Comparison of ENCODE assay signal across 22 cellular contexts in the genomic region with DNA sequence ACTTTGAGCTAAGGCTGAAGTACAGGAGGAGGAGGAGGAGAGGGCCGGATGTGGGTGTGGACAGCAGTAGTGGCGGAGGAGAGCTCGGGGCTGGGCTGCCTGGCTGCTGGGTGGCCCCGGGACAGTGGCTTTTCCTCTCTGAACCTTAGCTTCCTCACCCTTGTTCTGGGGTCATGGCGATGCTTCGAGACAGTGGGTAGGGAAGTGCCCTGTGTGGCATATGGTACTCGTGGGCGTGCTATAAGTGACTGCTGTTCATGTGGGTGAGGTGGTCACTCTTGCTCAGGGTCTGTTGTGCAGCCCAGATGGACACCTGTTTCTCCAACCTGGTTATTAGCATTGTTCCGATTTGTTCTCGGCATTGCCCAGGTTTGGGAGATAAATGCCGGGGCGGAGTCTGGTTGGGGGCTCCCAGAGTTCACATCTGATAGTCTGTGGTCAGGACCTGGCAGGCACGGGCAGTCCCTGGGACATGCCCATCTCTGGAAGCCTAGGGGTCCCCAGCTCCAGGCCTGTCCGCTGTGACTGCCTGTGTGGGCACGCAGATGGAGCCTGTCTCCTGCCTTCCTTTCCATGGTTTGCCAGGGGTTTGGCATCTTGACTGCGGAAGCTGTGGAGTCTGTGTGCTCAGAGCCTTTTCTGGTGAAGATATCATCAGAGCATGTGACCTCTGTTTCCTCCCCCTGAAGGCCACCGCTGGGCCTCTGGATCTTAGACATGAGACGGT. TPM values are rescaled to one million over a fixed set of nuclear protein-coding genes. Genes with fewer than 3 reads are reported as not detected.
DNase-seq lines count a peak whose midpoint lies in the region; ATAC-seq and TF ChIP-seq lines count a peak whose summit lies in the region.
"Had no signal": no experiment of that assay in that cellular context is flagged by ENCODE, and none has a peak within 500 bp of the region (broad histone marks: within the 10 kb centered on the region; RNA-seq: fewer than 3 reads in every experiment).

No MANE protein-coding gene starts in this region.

- H3K36me3 Mint-ChIP-seq in natural killer cell treated with Interleukin-12 subunit alpha and Interleukin-12 subunit beta and Interleukin-15 and Interleukin-18, amount 100 ng/mL, for 72 hours, result no peaks in the 10 kb centered on the region
- H3K36me3 Mint-ChIP-seq in natural killer cell (no peaks in the 10 kb centered on the region), glutamatergic neuron (ENCODE audit: unreplicated experiment) (no peaks in the 10 kb centered on the region)

- H3K4me3 Mint-ChIP-seq in natural killer cell treated with Interleukin-12 subunit alpha and Interleukin-12 subunit beta and Interleukin-15 and Interleukin-18, amount 100 ng/mL, for 72 hours, result no peak overlapping the region
- H3K4me3 Mint-ChIP-seq in natural killer cell (no peak overlapping the region), glutamatergic neuron (ENCODE audit: unreplicated experiment) (no peak overlapping the region)
- H3K4me3 Mint-ChIP-seq: CD4-positive, alpha-beta T cell had no signal

- intact Hi-C loops in natural killer cell (cut with micrococcal nuclease), result no loop called here
- intact Hi-C loops in posterior vena cava (cut with DNase I), result loop anchor here in 1 of 2 donors (5.0 kb wide), 1 partner anchor 545 kb away; no protein-coding TSS in a partner anchor

- peaks cover 11% of the 10 kb centered on the region in 2 donors for H3K27me3 Mint-ChIP-seq in natural killer cell treated with Interleukin-12 subunit alpha and Interleukin-12 subunit beta and Interleukin-15 and Interleukin-18, amount 100 ng/mL, for 72 hours
- H3K27me3 Mint-ChIP-seq in natural killer cell (ENCODE audit: low read depth in 2 of 2), result peaks cover 15 to 22% of the 10 kb centered on the region in 2 donors
- H3K27me3 Mint-ChIP-seq in glutamatergic neuron (ENCODE audit: unreplicated experiment), result peaks cover 14% of the 10 kb centered on the region

- no peak overlapping the region for H3K27ac Mint-ChIP-seq in natural killer cell treated with Interleukin-12 subunit alpha and Interleukin-12 subunit beta and Interleukin-15 and Interleukin-18, amount 100 ng/mL, for 72 hours
- H3K27ac Mint-ChIP-seq in natural killer cell (no peak overlapping the region), glutamatergic neuron (ENCODE audit: unreplicated experiment) (peak overlapping the region; percentile 52)
- H3K27ac Mint-ChIP-seq: CD4-positive, alpha-beta T cell had no signal

- DNase-seq in natural killer cell treated with Interleukin-12 subunit alpha and Interleukin-12 subunit beta and Interleukin-15 and Interleukin-18, amount 100 ng/mL, for 72 hours (ENCODE audit: low spot score), result peak; percentile 59
- DNase-seq in natural killer cell (no peak), glutamatergic neuron (peak; percentile 11), posterior vena cava (ENCODE audit: low spot score) (peak; percentile 65), LoVo (ENCODE audit: low spot score) (no peak), cerebellar nuclear complex (lab: John Stamatoyannopoulos, UW) (no peak)
- DNase-seq: GOT3, Karpas-422, MV-4-11, NCI-H1105, NCI-H1436 treated with DMSO at 0.1 percent for 48 hours, NCI-H1930, NCI-H2107, NCI-H524, NCI-H748 treated with DMSO at 0.1 percent for 48 hours, RPMI8226, SHP77 had no signal

- no peaks in the 10 kb centered on the region for H3K4me1 Mint-ChIP-seq in natural killer cell treated with Interleukin-12 subunit alpha and Interleukin-12 subunit beta and Interleukin-15 and Interleukin-18, amount 100 ng/mL, for 72 hours (ENCODE audit: low read depth in 2 of 2)
- H3K4me1 Mint-ChIP-seq in natural killer cell (no peaks in the 10 kb centered on the region), glutamatergic neuron (ENCODE audit: low read depth, unreplicated experiment) (peaks cover 20% of the 10 kb centered on the region)

- H3K9me3 Mint-ChIP-seq in natural killer cell treated with Interleukin-12 subunit alpha and Interleukin-12 subunit beta and Interleukin-15 and Interleukin-18, amount 100 ng/mL, for 72 hours, result no peaks in the 10 kb centered on the region
- H3K9me3 Mint-ChIP-seq in natural killer cell, result no peaks in the 10 kb centered on the region
- peaks cover 3% of the 10 kb centered on the region for H3K9me3 Mint-ChIP-seq in glutamatergic neuron (ENCODE audit: unreplicated experiment)
- H3K9me3 Mint-ChIP-seq: CD4-positive, alpha-beta T cell had no signal

- TF ChIP-seq CTCF in natural killer cell (IDR thresholded peaks at IDR 0.05) (no peak), glutamatergic neuron (IDR thresholded peaks at IDR 0.05; ENCODE audit: partially characterized antibody, unreplicated experiment) (no peak)

- ATAC-seq in natural killer cell treated with Interleukin-12 subunit alpha and Interleukin-12 subunit beta and Interleukin-15 and Interleukin-18, amount 100 ng/mL, for 72 hours, result no peak
- ATAC-seq in natural killer cell (no peak), GM19395 (IDR thresholded peaks at IDR 0.05; ENCODE audit: unreplicated experiment) (no peak)

RNA-seq across cellular contexts. Expression of a gene that starts 4.9 kb away (rescaled TPM):
- not detected for total RNA-seq in natural killer cell treated with Interleukin-12 subunit alpha and Interleukin-12 subunit beta and Interleukin-15 and Interleukin-18, amount 100 ng/mL, for 72 hours
- total RNA-seq in natural killer cell, result not detected
- total RNA-seq in glutamatergic neuron (ENCODE audit: unreplicated experiment), result 0.27 TPM
- 10 to 100 TPM in 1 of 2 donors, 1 to 10 TPM in 1; 5.3 to 15.6 TPM for total RNA-seq in posterior vena cava
- total RNA-seq: CD4-positive, alpha-beta T cell; G401; SK-MEL-5 had no signal

RNA-seq across cellular contexts. Expression of a gene that starts 7.4 kb away (rescaled TPM):
- total RNA-seq in natural killer cell treated with Interleukin-12 subunit alpha and Interleukin-12 subunit beta and Interleukin-15 and Interleukin-18, amount 100 ng/mL, for 72 hours, result not detected
- not detected for total RNA-seq in natural killer cell
- 0.17 TPM for total RNA-seq in glutamatergic neuron (ENCODE audit: unreplicated experiment)
- total RNA-seq in posterior vena cava, result under 1 TPM; 0.09 to 0.10 TPM
- total RNA-seq: CD4-positive, alpha-beta T cell; Daoy; G401; SK-MEL-5 had no signal

Comparison
In these comparisons a context has a peak if more than half of its experiments do, and no peak if none do; other contexts are left out.
1. DNase-seq: peak in natural killer cell treated with Interleukin-12 subunit alpha and Interleukin-12 subunit beta and Interleukin-15 and Interleukin-18, amount 100 ng/mL, for 72 hours (single experiment), glutamatergic neuron (single experiment) and posterior vena cava (single experiment); none in natural killer cell (single experiment), LoVo (single experiment) and cerebellar nuclear complex (0 of 2).